ENCODE assay signal across 1 cellular context in the genomic region with DNA sequence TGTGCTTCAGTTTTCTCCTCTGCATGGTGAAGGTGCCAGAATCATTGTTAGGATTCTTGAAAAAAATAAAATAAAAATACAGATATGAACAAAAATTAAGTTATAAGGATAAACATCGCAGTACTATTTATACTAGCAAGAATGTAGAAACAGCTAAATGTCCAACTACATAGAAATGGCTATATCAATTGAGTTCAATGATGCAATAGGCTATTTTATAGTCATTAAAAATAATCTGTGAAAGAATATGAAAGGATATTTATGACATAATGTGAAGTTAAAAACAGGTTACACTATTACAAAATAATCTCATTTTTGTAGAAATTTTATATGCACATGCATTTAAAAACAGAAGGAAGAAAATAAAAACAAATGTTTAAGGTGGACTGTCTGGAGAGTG.
TF ChIP-seq lines count a peak whose summit lies in the region.

No MANE protein-coding gene starts in this region.

TF ChIP-seq in A549, 52 proteins besides CTCF, POLR2A, EP300 and RAD21 (continued from another document):
- TF ChIP-seq, protein P1, sequence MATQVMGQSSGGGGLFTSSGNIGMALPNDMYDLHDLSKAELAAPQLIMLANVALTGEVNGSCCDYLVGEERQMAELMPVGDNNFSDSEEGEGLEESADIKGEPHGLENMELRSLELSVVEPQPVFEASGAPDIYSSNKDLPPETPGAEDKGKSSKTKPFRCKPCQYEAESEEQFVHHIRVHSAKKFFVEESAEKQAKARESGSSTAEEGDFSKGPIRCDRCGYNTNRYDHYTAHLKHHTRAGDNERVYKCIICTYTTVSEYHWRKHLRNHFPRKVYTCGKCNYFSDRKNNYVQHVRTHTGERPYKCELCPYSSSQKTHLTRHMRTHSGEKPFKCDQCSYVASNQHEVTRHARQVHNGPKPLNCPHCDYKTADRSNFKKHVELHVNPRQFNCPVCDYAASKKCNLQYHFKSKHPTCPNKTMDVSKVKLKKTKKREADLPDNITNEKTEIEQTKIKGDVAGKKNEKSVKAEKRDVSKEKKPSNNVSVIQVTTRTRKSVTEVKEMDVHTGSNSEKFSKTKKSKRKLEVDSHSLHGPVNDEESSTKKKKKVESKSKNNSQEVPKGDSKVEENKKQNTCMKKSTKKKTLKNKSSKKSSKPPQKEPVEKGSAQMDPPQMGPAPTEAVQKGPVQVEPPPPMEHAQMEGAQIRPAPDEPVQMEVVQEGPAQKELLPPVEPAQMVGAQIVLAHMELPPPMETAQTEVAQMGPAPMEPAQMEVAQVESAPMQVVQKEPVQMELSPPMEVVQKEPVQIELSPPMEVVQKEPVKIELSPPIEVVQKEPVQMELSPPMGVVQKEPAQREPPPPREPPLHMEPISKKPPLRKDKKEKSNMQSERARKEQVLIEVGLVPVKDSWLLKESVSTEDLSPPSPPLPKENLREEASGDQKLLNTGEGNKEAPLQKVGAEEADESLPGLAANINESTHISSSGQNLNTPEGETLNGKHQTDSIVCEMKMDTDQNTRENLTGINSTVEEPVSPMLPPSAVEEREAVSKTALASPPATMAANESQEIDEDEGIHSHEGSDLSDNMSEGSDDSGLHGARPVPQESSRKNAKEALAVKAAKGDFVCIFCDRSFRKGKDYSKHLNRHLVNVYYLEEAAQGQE (IDR thresholded peaks at IDR 0.05) = no peak
- TF ChIP-seq KDM1A (IDR thresholded peaks at IDR 0.05; ENCODE audit: low read depth) (no peak), ZNF302 (CRISPR knock-in tag; IDR thresholded peaks at IDR 0.05) (no peak), POLR2AphosphoS2 (conservative IDR thresholded peaks at IDR 0.05; ENCODE audit: low read length) (no peak), CHD2 (IDR thresholded peaks at IDR 0.05; ENCODE audit: low read length, partially characterized antibody) (no peak), FOXS1 (CRISPR knock-in tag; IDR thresholded peaks at IDR 0.05) (no peak), HDAC2 (IDR thresholded peaks at IDR 0.05) (no peak), GATA3 (IDR thresholded peaks at IDR 0.05; ENCODE audit: borderline replicate concordance) (no peak)
- TF ChIP-seq, protein P2, sequence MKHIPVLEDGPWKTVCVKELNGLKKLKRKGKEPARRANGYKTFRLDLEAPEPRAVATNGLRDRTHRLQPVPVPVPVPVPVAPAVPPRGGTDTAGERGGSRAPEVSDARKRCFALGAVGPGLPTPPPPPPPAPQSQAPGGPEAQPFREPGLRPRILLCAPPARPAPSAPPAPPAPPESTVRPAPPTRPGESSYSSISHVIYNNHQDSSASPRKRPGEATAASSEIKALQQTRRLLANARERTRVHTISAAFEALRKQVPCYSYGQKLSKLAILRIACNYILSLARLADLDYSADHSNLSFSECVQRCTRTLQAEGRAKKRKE (CRISPR knock-in tag; IDR thresholded peaks at IDR 0.05; ENCODE audit: low read depth) = no peak
- TF ChIP-seq, protein P3, sequence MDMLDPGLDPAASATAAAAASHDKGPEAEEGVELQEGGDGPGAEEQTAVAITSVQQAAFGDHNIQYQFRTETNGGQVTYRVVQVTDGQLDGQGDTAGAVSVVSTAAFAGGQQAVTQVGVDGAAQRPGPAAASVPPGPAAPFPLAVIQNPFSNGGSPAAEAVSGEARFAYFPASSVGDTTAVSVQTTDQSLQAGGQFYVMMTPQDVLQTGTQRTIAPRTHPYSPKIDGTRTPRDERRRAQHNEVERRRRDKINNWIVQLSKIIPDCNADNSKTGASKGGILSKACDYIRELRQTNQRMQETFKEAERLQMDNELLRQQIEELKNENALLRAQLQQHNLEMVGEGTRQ (IDR thresholded peaks at IDR 0.05) = no peak
- TF ChIP-seq, protein P4, sequence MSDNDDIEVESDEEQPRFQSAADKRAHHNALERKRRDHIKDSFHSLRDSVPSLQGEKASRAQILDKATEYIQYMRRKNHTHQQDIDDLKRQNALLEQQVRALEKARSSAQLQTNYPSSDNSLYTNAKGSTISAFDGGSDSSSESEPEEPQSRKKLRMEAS (IDR thresholded peaks at IDR 0.05) = no peak
